In the genomic region with DNA sequence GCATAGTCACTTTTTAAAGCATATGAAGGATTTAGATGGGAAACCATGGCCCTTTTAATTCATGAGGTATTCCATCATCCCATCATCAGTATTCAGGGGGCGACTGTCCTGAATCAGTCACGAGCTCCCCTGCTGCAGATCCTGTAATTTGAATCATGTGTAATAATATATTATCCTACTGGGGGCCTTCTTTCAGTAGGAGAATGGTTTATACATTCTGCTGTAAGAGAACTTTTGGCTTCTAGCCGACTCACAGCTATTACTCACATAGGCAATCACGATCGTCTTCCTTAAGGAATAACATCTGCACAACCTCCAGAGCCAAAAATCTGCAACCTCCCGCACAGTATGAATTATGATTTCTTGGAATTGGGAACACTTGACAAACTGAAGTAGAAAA, we compare ENCODE assay signal across 13 cellular contexts.
A peak's percentile ranks its signal among the peaks of the same experiment; 100 is the strongest.
DNase-seq lines count a peak whose midpoint lies in the region; TF ChIP-seq lines count a peak whose summit lies in the region.
"Had no signal": no experiment of that assay in that cellular context is flagged by ENCODE, and none has a peak within 500 bp of the region (broad histone marks: within the 10 kb centered on the region; RNA-seq: fewer than 3 reads in every experiment).

No MANE protein-coding gene starts in this region.

- H3K4me2 ChIP-seq in skeletal muscle satellite cell (ENCODE audit: low read length), result peak overlapping the region; percentile 51

- TF ChIP-seq CTCF in foreskin fibroblast (IDR thresholded peaks at IDR 0.05; ENCODE audit: low read depth, low read length), result no peak
- no peak for TF ChIP-seq CTCF in GM13976 (IDR thresholded peaks at IDR 0.05; ENCODE audit: borderline replicate concordance, control extremely low read depth, extremely low read depth, insufficient read depth, missing control alignments)

- in situ Hi-C loops in G401 (cut with HindIII; ENCODE audit: low sequenced_read_pairs), result no loop called here
- in situ Hi-C loops in GM13976 (cut with MboI; ENCODE audit: low sequenced_read_pairs, unreplicated experiment), result loop anchor here (25.0 kb wide), 1 partner anchor 110 kb away; no protein-coding TSS in a partner anchor

- peaks cover 0 to 2% of the 10 kb centered on the region in 2 donors for H3K27me3 Mint-ChIP-seq in CD8-positive, alpha-beta memory T cell
- H3K27me3 Mint-ChIP-seq: activated T-cell treated with anti-CD3 and anti-CD28 coated beads, Interleukin-2, amount 50 U/mL, for 24 hours had no signal

- H3K9ac ChIP-seq in skeletal muscle satellite cell (ENCODE audit: low read depth, low read length), result no peak overlapping the region

- CTCF ChIA-PET in CD8-positive, alpha-beta memory T cell (lab: Charles Lee), result no interaction called here

- POLR2A ChIA-PET in CD8-positive, alpha-beta memory T cell (lab: Charles Lee), result no interaction called here

- no peaks in the 10 kb centered on the region for H3K9me3 ChIP-seq in skeletal muscle satellite cell (replicated peaks; ENCODE audit: low read length)
- H3K9me3 ChIP-seq in CD8-positive, alpha-beta memory T cell (ENCODE audit: low read length), result no peaks in the 10 kb centered on the region
- H3K9me3 ChIP-seq: ascending aorta, left lung had no signal

- H3K4me1 ChIP-seq in skeletal muscle satellite cell (ENCODE audit: control insufficient read depth, insufficient read depth, low read length), result peaks cover 27% of the 10 kb centered on the region
- H3K4me1 ChIP-seq in CD8-positive, alpha-beta memory T cell (ENCODE audit: insufficient read depth, low read length), result no peaks in the 10 kb centered on the region
- H3K4me1 ChIP-seq: ascending aorta, left lung had no signal

- H3K36me3 ChIP-seq in skeletal muscle satellite cell (ENCODE audit: insufficient read depth, low read length), result no peaks in the 10 kb centered on the region
- no peaks in the 10 kb centered on the region for H3K36me3 ChIP-seq in CD8-positive, alpha-beta memory T cell (ENCODE audit: insufficient read depth, low read length)
- H3K36me3 ChIP-seq: ascending aorta, left lung had no signal

- H3K27me3 ChIP-seq in skeletal muscle satellite cell (ENCODE audit: control insufficient read depth, insufficient read depth, low read length), result no peaks in the 10 kb centered on the region
- no peaks in the 10 kb centered on the region for H3K27me3 ChIP-seq in CD8-positive, alpha-beta memory T cell (ENCODE audit: insufficient read depth, low read length, poor library complexity, severe bottlenecking)
- H3K27me3 ChIP-seq: ascending aorta, left lung had no signal

- H3K36me3 Mint-ChIP-seq in CD8-positive, alpha-beta memory T cell, result no peaks in the 10 kb centered on the region

- no peak overlapping the region for H3K4me3 Mint-ChIP-seq in CD8-positive, alpha-beta memory T cell
- H3K4me3 Mint-ChIP-seq: activated T-cell treated with anti-CD3 and anti-CD28 coated beads, Interleukin-2, amount 50 U/mL, for 24 hours had no signal

- no peak overlapping the region for H3K27ac ChIP-seq in CD8-positive, alpha-beta memory T cell (ENCODE audit: low read depth, low read length)
- H3K27ac ChIP-seq: ascending aorta, left lung had no signal

- no peaks in the 10 kb centered on the region for H3K9me3 Mint-ChIP-seq in CD8-positive, alpha-beta memory T cell
- H3K9me3 Mint-ChIP-seq: activated T-cell treated with anti-CD3 and anti-CD28 coated beads, Interleukin-2, amount 50 U/mL, for 24 hours had no signal

- H3K4me3 ChIP-seq in foreskin fibroblast (ENCODE audit: low read depth in 1 of 2, low read length in 2 of 2), result peak overlapping the region; percentile 1 to 55
- no peak overlapping the region for H3K4me3 ChIP-seq in skeletal muscle satellite cell (ENCODE audit: low read length)
- H3K4me3 ChIP-seq in CD8-positive, alpha-beta memory T cell (ENCODE audit: low read length), result no peak overlapping the region
- H3K4me3 ChIP-seq: ascending aorta, left lung had no signal

- H3K4me1 Mint-ChIP-seq in CD8-positive, alpha-beta memory T cell, result no peaks in the 10 kb centered on the region

- peak; percentile 71 for DNase-seq in G401 (ENCODE audit: low spot score)
- peak; percentile 49 for DNase-seq in amniotic epithelial cell (ENCODE audit: low read depth)
- DNase-seq in foreskin fibroblast, result peak; percentile 87 to 94
- no peak for DNase-seq in T-helper 1 cell
- no peak for DNase-seq in OCI-M1 (lab: John Stamatoyannopoulos, UW)
- no peak for DNase-seq in CD8-positive, alpha-beta memory T cell
- DNase-seq in GM13976 (ENCODE audit: low spot score), result no peak
- DNase-seq: activated T-cell treated with anti-CD3 and anti-CD28 coated beads, Interleukin-2, amount 50 U/mL, for 24 hours; left lung; NCI-H510A; SHP77 had no signal

- H3K27ac Mint-ChIP-seq in CD8-positive, alpha-beta memory T cell, result no peak overlapping the region
- H3K27ac Mint-ChIP-seq: activated T-cell treated with anti-CD3 and anti-CD28 coated beads, Interleukin-2, amount 50 U/mL, for 24 hours had no signal

Comparison
In these comparisons a context has a peak if more than half of its experiments do, and no peak if none do; other contexts are left out.
1. DNase-seq: peak in G401 (single experiment), amniotic epithelial cell (single experiment) and foreskin fibroblast (2 of 2); none in T-helper 1 cell (0 of 5), OCI-M1 (single experiment), CD8-positive, alpha-beta memory T cell (0 of 5) and GM13976 (single experiment).
2. H3K4me3 ChIP-seq: peak in foreskin fibroblast (2 of 2); none in skeletal muscle satellite cell (single experiment) and CD8-positive, alpha-beta memory T cell (single experiment).